Comparison of ENCODE assay signal across 34 cellular contexts in genomic region chr3:22942988-22943387, GRCh38.
DNase-seq lines count a peak whose midpoint lies in the region; FAIRE-seq and TF ChIP-seq lines count a peak whose summit lies in the region.
"Had no signal": no experiment of that assay in that cellular context is flagged by ENCODE, and none has a peak within 500 bp of the region (broad histone marks: within the 10 kb centered on the region; RNA-seq: fewer than 3 reads in every experiment).

No MANE protein-coding gene starts in this region.

- H3K4me1 ChIP-seq in HEK293 (ENCODE audit: control insufficient read depth, insufficient read depth, low read length) (no peaks in the 10 kb centered on the region), SJCRH30 (peaks cover 7% of the 10 kb centered on the region; the same call in 1 of the 2 replicates), SJSA1 (replicated peaks) (peaks cover 16% of the 10 kb centered on the region), H1 (replicated peaks in 1 of 4; ENCODE audit: control insufficient read depth in 3 of 4, insufficient read depth in 4 of 4, low read length in 3 of 4) (no peaks in the 10 kb centered on the region)
- H3K4me1 ChIP-seq: A549; BE2C; BLaER1; BLaER1 treated with 17β-estradiol and CSF1 and Interleukin-3, amounts not matched to agents 10 nM and 100 nM; Caco-2 had no signal

- FAIRE-seq in H1 (lab: Jason Lieb, UNC) (peak; percentile 58), H54 (lab: Jason Lieb, UNC) (no peak)
- FAIRE-seq: A204.1, A549, D721Med had no signal

- no peaks in the 10 kb centered on the region for H3K9me3 ChIP-seq in HEK293 (ENCODE audit: control insufficient read depth, insufficient read depth, low read depth, low read length)
- H3K9me3 ChIP-seq in SJCRH30 (replicated peaks), result no peaks in the 10 kb centered on the region
- no peaks in the 10 kb centered on the region for H3K9me3 ChIP-seq in SJSA1 (replicated peaks)
- no peaks in the 10 kb centered on the region for H3K9me3 ChIP-seq in H1 (ENCODE audit: insufficient read depth in 2 of 2, low read depth in 1 of 2, low read length in 1 of 2)
- H3K9me3 ChIP-seq: A549; BE2C; BLaER1; BLaER1 treated with 17β-estradiol and CSF1 and Interleukin-3, amounts not matched to agents 10 nM and 100 nM; Caco-2 had no signal

- CTCF ChIA-PET in HEK293 (lab: Yijun Ruan, JAX), result interaction anchor here (0.5 to 1.0 kb wide), 2 partner anchors 21 to 240 kb away, joined by 3 read pairs; no protein-coding TSS in a partner anchor
- CTCF ChIA-PET in H1 (lab: Charles Lee; ENCODE audit: partially characterized antibody), result interaction anchor here (0.6 to 1.3 kb wide), 4 partner anchors 9 to 112 kb away, joined by 3 to 5 read pairs (median 4); no protein-coding TSS in a partner anchor

- no peaks in the 10 kb centered on the region for H4K20me1 ChIP-seq in H1 (replicated peaks in 1 of 2; ENCODE audit: control insufficient read depth in 1 of 2, insufficient read depth in 2 of 2, low read length in 2 of 2)
- H4K20me1 ChIP-seq: BLaER1; BLaER1 treated with 17β-estradiol and CSF1 and Interleukin-3, amounts not matched to agents 10 nM and 100 nM had no signal

- no peak overlapping the region for H3K4ac ChIP-seq in H1 (replicated peaks; ENCODE audit: insufficient read length, low read depth, low read length)

- no peak for TF ChIP-seq CTCF in HEK293 (tag by site-specific recombination; IDR thresholded peaks at IDR 0.05)
- TF ChIP-seq CTCF in H1 (IDR thresholded peaks at IDR 0.05; ENCODE audit: control extremely low read depth in 1 of 3, insufficient read depth in 1 of 3, low read depth in 1 of 3, low read length in 3 of 3), result no peak

- no peak overlapping the region for H2BK5ac ChIP-seq in H1 (ENCODE audit: low read depth, low read length)

- POLR2A ChIA-PET in HEK293 (lab: Yijun Ruan, JAX), result no interaction called here
- POLR2A ChIA-PET in H1 (lab: Charles Lee; ENCODE audit: partially characterized antibody), result no interaction called here

- H3K27me3 ChIP-seq in SJCRH30 (no peaks in the 10 kb centered on the region), SJSA1 (replicated peaks) (no peaks in the 10 kb centered on the region), H1 (replicated peaks in 1 of 4; ENCODE audit: control insufficient read depth in 3 of 4, extremely low read depth in 1 of 4, insufficient read depth in 3 of 4, low read length in 3 of 4) (no peaks in the 10 kb centered on the region)
- H3K27me3 ChIP-seq: BE2C; BLaER1; BLaER1 treated with 17β-estradiol and CSF1 and Interleukin-3, amounts not matched to agents 10 nM and 100 nM had no signal

- no peaks in the 10 kb centered on the region for H3K36me3 ChIP-seq in HEK293 (ENCODE audit: control insufficient read depth in 2 of 2, insufficient read depth in 1 of 2, low read length in 2 of 2)
- H3K36me3 ChIP-seq in SJCRH30, result no peaks in the 10 kb centered on the region
- H3K36me3 ChIP-seq in SJSA1, result no peaks in the 10 kb centered on the region
- H3K36me3 ChIP-seq in H1 (ENCODE audit: control insufficient read depth in 2 of 4, insufficient read depth in 4 of 4, low read length in 3 of 4), result no peaks in the 10 kb centered on the region; a peak in 1 of 8 replicates
- H3K36me3 ChIP-seq: BE2C; BLaER1; BLaER1 treated with 17β-estradiol and CSF1 and Interleukin-3, amounts not matched to agents 10 nM and 100 nM had no signal

- no peak overlapping the region for H3K4me2 ChIP-seq in H1 (ENCODE audit: insufficient read depth in 1 of 2, low read depth in 2 of 2, low read length in 2 of 2)
- H3K4me2 ChIP-seq: A549; BLaER1; BLaER1 treated with 17β-estradiol and CSF1 and Interleukin-3, amounts not matched to agents 10 nM and 100 nM had no signal

- no peak overlapping the region for H2BK15ac ChIP-seq in H1 (ENCODE audit: low read length)

- H4K8ac ChIP-seq in H1 (ENCODE audit: extremely low read depth, insufficient read depth, low read length), result no peak overlapping the region

- TF ChIP-seq EP300 in H1 (IDR thresholded peaks at IDR 0.05; ENCODE audit: borderline replicate concordance in 1 of 2, low read depth in 2 of 2, low read length in 2 of 2), result no peak

- H2AFZ ChIP-seq in H1 (ENCODE audit: low read length), result no peak overlapping the region

- H3K27ac ChIP-seq in HEK293 (ENCODE audit: extremely low read depth, low read depth, low read length), result no peak overlapping the region
- H3K27ac ChIP-seq in SJCRH30, result no peak overlapping the region
- no peak overlapping the region for H3K27ac ChIP-seq in SJSA1
- no peak overlapping the region for H3K27ac ChIP-seq in H1 (ENCODE audit: low read depth, low read length)
- H3K27ac ChIP-seq: 22Rv1; A549; BLaER1; BLaER1 treated with 17β-estradiol and CSF1 and Interleukin-3, amounts not matched to agents 10 nM and 100 nM; C4-2B had no signal

- H4K5ac ChIP-seq in H1 (ENCODE audit: insufficient read length, low read depth, low read length), result no peak overlapping the region

- no peak overlapping the region for H3K9ac ChIP-seq in H1 (replicated peaks in 1 of 4; ENCODE audit: extremely low read depth in 1 of 4, low read depth in 3 of 4, low read length in 3 of 4)
- H3K9ac ChIP-seq: BLaER1; BLaER1 treated with 17β-estradiol and CSF1 and Interleukin-3, amounts not matched to agents 10 nM and 100 nM had no signal

- H3K23me2 ChIP-seq in H1 (ENCODE audit: low read depth, low read length), result no peaks in the 10 kb centered on the region

- no peak overlapping the region for H3K23ac ChIP-seq in H1 (ENCODE audit: insufficient read length)

- TF ChIP-seq POLR2A in H1 (IDR thresholded peaks at IDR 0.05; ENCODE audit: control extremely low read depth in 1 of 2, low read depth in 2 of 2, low read length in 2 of 2) (no peak), H54 (IDR thresholded peaks at IDR 0.05; ENCODE audit: low read depth, low read length) (no peak)

- H3K79me2 ChIP-seq in H1 (ENCODE audit: control insufficient read depth in 1 of 2, insufficient read depth in 2 of 2, low read length in 2 of 2), result no peaks in the 10 kb centered on the region

- H2BK12ac ChIP-seq in H1 (ENCODE audit: low read depth, low read length), result no peak overlapping the region

- H3K18ac ChIP-seq in H1 (ENCODE audit: extremely low read depth, low read length), result no peak overlapping the region

- no peak overlapping the region for H2BK20ac ChIP-seq in H1 (ENCODE audit: low read length)

- H3K56ac ChIP-seq in H1 (replicated peaks; ENCODE audit: insufficient read length, low read depth, low read length), result no peak overlapping the region

- no peak overlapping the region for H2BK120ac ChIP-seq in H1 (replicated peaks; ENCODE audit: low read depth, low read length)

- no peak overlapping the region for H2AK5ac ChIP-seq in H1 (ENCODE audit: low read depth, low read length)

- no peak for TF ChIP-seq RAD21 in H1 (IDR thresholded peaks at IDR 0.05 in 1 of 2, conservative IDR thresholded peaks at IDR 0.05 in 1 of 2; ENCODE audit: low read depth in 2 of 2, low read length in 2 of 2)

- no peak overlapping the region for H3K14ac ChIP-seq in H1 (ENCODE audit: insufficient read length)

- no peak overlapping the region for H4K91ac ChIP-seq in H1 (replicated peaks; ENCODE audit: insufficient read length, low read length)

- DNase-seq in SJCRH30 (peak; percentile 60 to 71), SJSA1 (ENCODE audit: low read depth in 1 of 2, low spot score in 2 of 2) (peak; percentile 72 to 73), H1 (ENCODE audit: low read depth in 1 of 2, low spot score in 2 of 2) (no peak), A172 (ENCODE audit: low spot score) (no peak), 8988T (no peak), H54 (ENCODE audit: insufficient read length, low spot score) (no peak), cerebellar nuclear complex (lab: John Stamatoyannopoulos, UW) (no peak)
- DNase-seq: ACHN; AML-193; BE2C; C1 segment of cervical spinal cord; Caco-2; Calu3; CD4-positive, alpha-beta memory T cell; CD4-positive, alpha-beta T cell; CD4-positive, CD25-positive, alpha-beta regulatory T cell; CD8-positive, alpha-beta memory T cell; CD8-positive, alpha-beta T cell; COR-L47; DMS 273 treated with DMSO at 0.1 percent for 48 hours; DMS153; DMS53; DMS79; DMS79 treated with DMSO at 0.1 percent for 48 hours; DND-41; EL had no signal

- H3K79me1 ChIP-seq in H1 (ENCODE audit: low read depth, low read length), result no peaks in the 10 kb centered on the region

- H3K4me3 ChIP-seq in HEK293 (ENCODE audit: low read depth, low read length), result no peak overlapping the region
- no peak overlapping the region for H3K4me3 ChIP-seq in SJCRH30
- no peak overlapping the region for H3K4me3 ChIP-seq in SJSA1
- no peak overlapping the region for H3K4me3 ChIP-seq in H1 (ENCODE audit: extremely low read depth in 1 of 4, insufficient read depth in 2 of 4, low read depth in 3 of 4, low read length in 4 of 4)
- H3K4me3 ChIP-seq: A549; BLaER1; BLaER1 treated with 17β-estradiol and CSF1 and Interleukin-3, amounts not matched to agents 10 nM and 100 nM had no signal

TF ChIP-seq in HEK293, 187 proteins besides CTCF, POLR2A, EP300 and RAD21 (continues in another document):
- TF ChIP-seq ZNF311 (tag by site-specific recombination; IDR thresholded peaks at IDR 0.05; ENCODE audit: borderline replicate concordance) (no peak), GLIS1 (tag by site-specific recombination; IDR thresholded peaks at IDR 0.05) (peak; percentile 89), ZNF768 (tag by site-specific recombination; IDR thresholded peaks at IDR 0.05) (no peak), ZNF274 (IDR thresholded peaks at IDR 0.05; ENCODE audit: low read length) (no peak), ZNF274 (tag by site-specific recombination; IDR thresholded peaks at IDR 0.05; ENCODE audit: borderline replicate concordance) (no peak)

TF ChIP-seq in H1, 55 proteins besides CTCF, POLR2A, EP300 and RAD21:
- TF ChIP-seq JUN (IDR thresholded peaks at IDR 0.05; ENCODE audit: low read depth, low read length) (no peak), KDM1A (IDR thresholded peaks at IDR 0.05; ENCODE audit: borderline replicate concordance, low read length) (no peak), RFX5 (IDR thresholded peaks at IDR 0.05; ENCODE audit: borderline replicate concordance, low read depth, low read length) (no peak), ASH2L (IDR thresholded peaks at IDR 0.05; ENCODE audit: low read length) (no peak)

Comparison
In these comparisons a context has a peak if more than half of its experiments do, and no peak if none do; other contexts are left out.
1. DNase-seq: peak in SJCRH30 (2 of 2) and SJSA1 (2 of 2); none in H1 (0 of 2), A172 (single experiment), 8988T (single experiment), H54 (single experiment) and cerebellar nuclear complex (0 of 2).